In genomic region chr14:25516838-25517237, GRCh38 we compare ENCODE assay signal across 1 cellular context.
TF ChIP-seq lines count a peak whose summit lies in the region.

No MANE protein-coding gene starts in this region.

TF ChIP-seq in GM23338, 12 proteins besides CTCF, POLR2A, EP300 and RAD21:
- TF ChIP-seq ZNF331 (CRISPR knock-in tag; IDR thresholded peaks at IDR 0.05; ENCODE audit: low read depth), result no peak
- no peak for TF ChIP-seq ZNF114 (CRISPR knock-in tag; IDR thresholded peaks at IDR 0.05)
- no peak for TF ChIP-seq EZH2 (IDR thresholded peaks at IDR 0.05; ENCODE audit: low read depth, unreplicated experiment)
- no peak for TF ChIP-seq POLR2AphosphoS5 (IDR thresholded peaks at IDR 0.05; ENCODE audit: low read depth)
- TF ChIP-seq CREB1 (CRISPR knock-in tag; IDR thresholded peaks at IDR 0.05; ENCODE audit: low read depth), result no peak
- no peak for TF ChIP-seq STAT1 (IDR thresholded peaks at IDR 0.05; ENCODE audit: unreplicated experiment)
- TF ChIP-seq, protein P1, sequence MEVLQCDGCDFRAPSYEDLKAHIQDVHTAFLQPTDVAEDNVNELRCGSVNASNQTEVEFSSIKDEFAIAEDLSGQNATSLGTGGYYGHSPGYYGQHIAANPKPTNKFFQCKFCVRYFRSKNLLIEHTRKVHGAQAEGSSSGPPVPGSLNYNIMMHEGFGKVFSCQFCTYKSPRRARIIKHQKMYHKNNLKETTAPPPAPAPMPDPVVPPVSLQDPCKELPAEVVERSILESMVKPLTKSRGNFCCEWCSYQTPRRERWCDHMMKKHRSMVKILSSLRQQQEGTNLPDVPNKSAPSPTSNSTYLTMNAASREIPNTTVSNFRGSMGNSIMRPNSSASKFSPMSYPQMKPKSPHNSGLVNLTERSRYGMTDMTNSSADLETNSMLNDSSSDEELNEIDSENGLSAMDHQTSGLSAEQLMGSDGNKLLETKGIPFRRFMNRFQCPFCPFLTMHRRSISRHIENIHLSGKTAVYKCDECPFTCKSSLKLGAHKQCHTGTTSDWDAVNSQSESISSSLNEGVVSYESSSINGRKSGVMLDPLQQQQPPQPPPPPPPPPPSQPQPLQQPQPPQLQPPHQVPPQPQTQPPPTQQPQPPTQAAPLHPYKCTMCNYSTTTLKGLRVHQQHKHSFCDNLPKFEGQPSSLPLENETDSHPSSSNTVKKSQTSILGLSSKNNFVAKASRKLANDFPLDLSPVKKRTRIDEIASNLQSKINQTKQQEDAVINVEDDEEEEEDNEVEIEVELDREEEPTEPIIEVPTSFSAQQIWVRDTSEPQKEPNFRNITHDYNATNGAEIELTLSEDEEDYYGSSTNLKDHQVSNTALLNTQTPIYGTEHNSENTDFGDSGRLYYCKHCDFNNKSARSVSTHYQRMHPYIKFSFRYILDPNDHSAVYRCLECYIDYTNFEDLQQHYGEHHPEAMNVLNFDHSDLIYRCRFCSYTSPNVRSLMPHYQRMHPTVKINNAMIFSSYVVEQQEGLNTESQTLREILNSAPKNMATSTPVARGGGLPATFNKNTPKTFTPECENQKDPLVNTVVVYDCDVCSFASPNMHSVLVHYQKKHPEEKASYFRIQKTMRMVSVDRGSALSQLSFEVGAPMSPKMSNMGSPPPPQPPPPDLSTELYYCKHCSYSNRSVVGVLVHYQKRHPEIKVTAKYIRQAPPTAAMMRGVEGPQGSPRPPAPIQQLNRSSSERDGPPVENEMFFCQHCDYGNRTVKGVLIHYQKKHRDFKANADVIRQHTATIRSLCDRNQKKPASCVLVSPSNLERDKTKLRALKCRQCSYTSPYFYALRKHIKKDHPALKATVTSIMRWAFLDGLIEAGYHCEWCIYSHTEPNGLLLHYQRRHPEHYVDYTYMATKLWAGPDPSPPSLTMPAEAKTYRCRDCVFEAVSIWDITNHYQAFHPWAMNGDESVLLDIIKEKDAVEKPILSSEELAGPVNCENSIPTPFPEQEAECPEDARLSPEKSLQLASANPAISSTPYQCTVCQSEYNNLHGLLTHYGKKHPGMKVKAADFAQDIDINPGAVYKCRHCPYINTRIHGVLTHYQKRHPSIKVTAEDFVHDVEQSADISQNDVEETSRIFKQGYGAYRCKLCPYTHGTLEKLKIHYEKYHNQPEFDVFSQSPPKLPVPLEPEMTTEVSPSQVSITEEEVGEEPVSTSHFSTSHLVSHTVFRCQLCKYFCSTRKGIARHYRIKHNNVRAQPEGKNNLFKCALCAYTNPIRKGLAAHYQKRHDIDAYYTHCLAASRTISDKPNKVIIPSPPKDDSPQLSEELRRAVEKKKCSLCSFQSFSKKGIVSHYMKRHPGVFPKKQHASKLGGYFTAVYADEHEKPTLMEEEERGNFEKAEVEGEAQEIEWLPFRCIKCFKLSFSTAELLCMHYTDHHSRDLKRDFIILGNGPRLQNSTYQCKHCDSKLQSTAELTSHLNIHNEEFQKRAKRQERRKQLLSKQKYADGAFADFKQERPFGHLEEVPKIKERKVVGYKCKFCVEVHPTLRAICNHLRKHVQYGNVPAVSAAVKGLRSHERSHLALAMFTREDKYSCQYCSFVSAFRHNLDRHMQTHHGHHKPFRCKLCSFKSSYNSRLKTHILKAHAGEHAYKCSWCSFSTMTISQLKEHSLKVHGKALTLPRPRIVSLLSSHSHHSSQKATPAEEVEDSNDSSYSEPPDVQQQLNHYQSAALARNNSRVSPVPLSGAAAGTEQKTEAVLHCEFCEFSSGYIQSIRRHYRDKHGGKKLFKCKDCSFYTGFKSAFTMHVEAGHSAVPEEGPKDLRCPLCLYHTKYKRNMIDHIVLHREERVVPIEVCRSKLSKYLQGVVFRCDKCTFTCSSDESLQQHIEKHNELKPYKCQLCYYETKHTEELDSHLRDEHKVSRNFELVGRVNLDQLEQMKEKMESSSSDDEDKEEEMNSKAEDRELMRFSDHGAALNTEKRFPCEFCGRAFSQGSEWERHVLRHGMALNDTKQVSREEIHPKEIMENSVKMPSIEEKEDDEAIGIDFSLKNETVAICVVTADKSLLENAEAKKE (CRISPR knock-in tag; IDR thresholded peaks at IDR 0.05), result no peak
- no peak for TF ChIP-seq REST (IDR thresholded peaks at IDR 0.05; ENCODE audit: unreplicated experiment)
- TF ChIP-seq EZH2phosphoT487 (IDR thresholded peaks at IDR 0.05; ENCODE audit: unreplicated experiment), result no peak
- TF ChIP-seq, protein P2, sequence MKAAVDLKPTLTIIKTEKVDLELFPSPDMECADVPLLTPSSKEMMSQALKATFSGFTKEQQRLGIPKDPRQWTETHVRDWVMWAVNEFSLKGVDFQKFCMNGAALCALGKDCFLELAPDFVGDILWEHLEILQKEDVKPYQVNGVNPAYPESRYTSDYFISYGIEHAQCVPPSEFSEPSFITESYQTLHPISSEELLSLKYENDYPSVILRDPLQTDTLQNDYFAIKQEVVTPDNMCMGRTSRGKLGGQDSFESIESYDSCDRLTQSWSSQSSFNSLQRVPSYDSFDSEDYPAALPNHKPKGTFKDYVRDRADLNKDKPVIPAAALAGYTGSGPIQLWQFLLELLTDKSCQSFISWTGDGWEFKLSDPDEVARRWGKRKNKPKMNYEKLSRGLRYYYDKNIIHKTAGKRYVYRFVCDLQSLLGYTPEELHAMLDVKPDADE (IDR thresholded peaks at IDR 0.05), result no peak
- TF ChIP-seq JUNB (IDR thresholded peaks at IDR 0.05; ENCODE audit: unreplicated experiment), result no peak
- no peak for TF ChIP-seq NANOG (IDR thresholded peaks at IDR 0.05; ENCODE audit: borderline replicate concordance)
